Comparison of ENCODE assay signal across 1 cellular context in genomic region chr7:66517212-66517909, GRCh38.
TF ChIP-seq lines count a peak whose summit lies in the region.

No MANE protein-coding gene starts in this region.

TF ChIP-seq in H1, 55 proteins besides CTCF, POLR2A, EP300 and RAD21:
- TF ChIP-seq KDM1A (IDR thresholded peaks at IDR 0.05; ENCODE audit: borderline replicate concordance, low read length) (peak; percentile 51; the same call in 1 of the 2 replicates), ATF2 (IDR thresholded peaks at IDR 0.05; ENCODE audit: low read length) (no peak), RNF2 (IDR thresholded peaks at IDR 0.05; ENCODE audit: borderline replicate concordance, low read depth, low read length, missing control alignments, poor library complexity, severe bottlenecking) (no peak)
